In genomic region chr1:11374079-11374747, GRCh38 we compare ENCODE assay signal across 1 cellular context.
TF ChIP-seq lines count a peak whose summit lies in the region.

No MANE protein-coding gene starts in this region.

TF ChIP-seq in H1, 55 proteins besides CTCF, POLR2A, EP300 and RAD21:
- TF ChIP-seq EZH2 (IDR thresholded peaks at IDR 0.05; ENCODE audit: low read depth, low read length, severe bottlenecking) (no peak), SP4 (IDR thresholded peaks at IDR 0.05; ENCODE audit: low read length) (no peak), GABPA (IDR thresholded peaks at IDR 0.05; ENCODE audit: borderline replicate concordance, insufficient read depth, low read length) (no peak), CHD7 (IDR thresholded peaks at IDR 0.05; ENCODE audit: insufficient replicate concordance, low read length) (no peak), ASH2L (IDR thresholded peaks at IDR 0.05; ENCODE audit: low read length) (no peak), RNF2 (IDR thresholded peaks at IDR 0.05; ENCODE audit: borderline replicate concordance, low read depth, low read length, missing control alignments, poor library complexity, severe bottlenecking) (no peak), CHD1 (IDR thresholded peaks at IDR 0.05; ENCODE audit: low read depth, low read length) (no peak), RFX5 (IDR thresholded peaks at IDR 0.05; ENCODE audit: borderline replicate concordance, low read depth, low read length) (no peak), CBX8 (IDR thresholded peaks at IDR 0.05; ENCODE audit: borderline replicate concordance, low read depth, low read length) (no peak)
- TF ChIP-seq, protein P1, sequence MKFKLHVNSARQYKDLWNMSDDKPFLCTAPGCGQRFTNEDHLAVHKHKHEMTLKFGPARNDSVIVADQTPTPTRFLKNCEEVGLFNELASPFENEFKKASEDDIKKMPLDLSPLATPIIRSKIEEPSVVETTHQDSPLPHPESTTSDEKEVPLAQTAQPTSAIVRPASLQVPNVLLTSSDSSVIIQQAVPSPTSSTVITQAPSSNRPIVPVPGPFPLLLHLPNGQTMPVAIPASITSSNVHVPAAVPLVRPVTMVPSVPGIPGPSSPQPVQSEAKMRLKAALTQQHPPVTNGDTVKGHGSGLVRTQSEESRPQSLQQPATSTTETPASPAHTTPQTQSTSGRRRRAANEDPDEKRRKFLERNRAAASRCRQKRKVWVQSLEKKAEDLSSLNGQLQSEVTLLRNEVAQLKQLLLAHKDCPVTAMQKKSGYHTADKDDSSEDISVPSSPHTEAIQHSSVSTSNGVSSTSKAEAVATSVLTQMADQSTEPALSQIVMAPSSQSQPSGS (IDR thresholded peaks at IDR 0.05; ENCODE audit: low read length) = no peak
